8 cellular contexts compared by ENCODE assay signal in the genomic region with DNA sequence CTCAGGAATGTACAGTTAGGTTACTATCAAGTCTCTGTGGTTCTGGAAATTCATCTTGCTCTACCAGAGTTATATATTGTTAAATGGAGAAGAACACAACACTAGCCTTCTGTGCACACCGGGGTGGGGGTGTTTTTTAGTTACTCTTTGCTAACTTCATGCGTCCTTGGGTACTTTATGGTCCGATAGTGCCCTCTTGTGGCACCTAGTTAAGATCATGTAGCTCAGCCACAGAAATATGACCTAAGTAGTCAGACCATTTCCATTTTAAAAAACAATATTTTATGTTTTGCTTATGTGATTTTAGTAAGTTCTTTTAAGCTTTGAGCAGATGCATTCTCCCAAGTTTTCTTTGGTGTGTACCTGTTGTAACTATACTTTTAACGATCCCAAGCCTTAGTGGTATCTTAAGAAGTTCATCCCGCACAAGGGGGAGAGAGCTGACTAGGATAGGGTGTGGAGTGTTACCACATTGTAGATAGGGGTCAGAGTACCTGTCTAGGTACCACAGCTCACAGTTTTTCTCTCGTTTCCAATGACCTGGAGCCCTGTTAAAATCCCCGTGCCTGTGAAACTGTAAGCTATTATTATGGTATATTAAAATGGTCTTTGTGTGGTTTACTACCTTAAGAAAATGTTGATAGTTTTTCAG. TPM values are rescaled to one million over a fixed set of nuclear protein-coding genes. Genes with fewer than 3 reads are reported as not detected.
DNase-seq lines count a peak whose midpoint lies in the region; ATAC-seq and TF ChIP-seq lines count a peak whose summit lies in the region.

No MANE protein-coding gene starts in this region.

- H3K9ac ChIP-seq in PC-3 (ENCODE audit: low read length) = no peak overlapping the region
- no peak overlapping the region for H3K9ac ChIP-seq in neural progenitor cell

- peak overlapping the region in 1 of 2 donors; percentile 13 for H3K4me3 Mint-ChIP-seq in activated T-cell treated with anti-CD3 and anti-CD28 coated beads, Interleukin-2, amount 50 U/mL, for 72 hours
- H3K4me3 Mint-ChIP-seq in neural progenitor cell = no peak overlapping the region

- no peaks in the 10 kb centered on the region for H3K27me3 Mint-ChIP-seq in activated T-cell treated with anti-CD3 and anti-CD28 coated beads, Interleukin-2, amount 50 U/mL, for 72 hours (ENCODE audit: low read depth)
- no peaks in the 10 kb centered on the region for H3K27me3 Mint-ChIP-seq in neural progenitor cell (ENCODE audit: insufficient read depth, low read depth)

- H3K9me2 ChIP-seq in PC-3 (replicated peaks; ENCODE audit: low read length) = no peaks in the 10 kb centered on the region

- ATAC-seq in PC-3 = peak; percentile 89
- peak; percentile 71 to 72 for ATAC-seq in activated T-cell treated with anti-CD3 and anti-CD28 coated beads, Interleukin-2, amount 50 U/mL, for 72 hours (replicated peaks in 1 of 2)
- peak; percentile 95 for ATAC-seq in upper lobe of right lung

- H3K4me2 ChIP-seq in PC-3 (ENCODE audit: low read length) (no peak overlapping the region), neural progenitor cell (no peak overlapping the region)

- H3K27ac ChIP-seq in PC-3 (ENCODE audit: low read length) = no peak overlapping the region
- H3K27ac ChIP-seq in neural progenitor cell = no peak overlapping the region
- H3K27ac ChIP-seq in upper lobe of right lung = no peak overlapping the region

- CTCF ChIA-PET in PC-3 (lab: Charles Lee) = interaction anchor here (0.6 to 1.0 kb wide), 8 partner anchors 14 to 152 kb away, joined by 5 to 9 read pairs (median 6); partner anchors contain the start of genes LSM10, THRAP3 and TRAPPC3

- H3K27me3 ChIP-seq in PC-3 (ENCODE audit: low read length) (no peaks in the 10 kb centered on the region), neural progenitor cell (no peaks in the 10 kb centered on the region), upper lobe of right lung (no peaks in the 10 kb centered on the region)

- H2AFZ ChIP-seq in PC-3 (ENCODE audit: low read length) (no peak overlapping the region), neural progenitor cell (replicated peaks) (no peak overlapping the region)

- H3K27ac Mint-ChIP-seq in activated T-cell treated with anti-CD3 and anti-CD28 coated beads, Interleukin-2, amount 50 U/mL, for 72 hours = peak overlapping the region; percentile 79
- H3K27ac Mint-ChIP-seq in neural progenitor cell = no peak overlapping the region

- no peaks in the 10 kb centered on the region for H3K9me3 ChIP-seq in PC-3 (ENCODE audit: low read length)
- H3K9me3 ChIP-seq in neural progenitor cell (ENCODE audit: low read depth) = no peaks in the 10 kb centered on the region
- no peaks in the 10 kb centered on the region for H3K9me3 ChIP-seq in upper lobe of right lung

- peaks cover 64% of the 10 kb centered on the region for H3K36me3 ChIP-seq in PC-3 (ENCODE audit: low read depth, low read length)
- peaks cover 15% of the 10 kb centered on the region for H3K36me3 ChIP-seq in neural progenitor cell
- H3K36me3 ChIP-seq in upper lobe of right lung = peaks cover 73% of the 10 kb centered on the region

- peaks cover 21% of the 10 kb centered on the region for H3K79me2 ChIP-seq in PC-3 (ENCODE audit: low read length)
- H3K79me2 ChIP-seq in neural progenitor cell (ENCODE audit: low read depth) = peaks cover 43% of the 10 kb centered on the region

- DNase-seq in DMS79 (lab: John Stamatoyannopoulos, UW) (peak; percentile 59), LHCN-M2 (ENCODE audit: low read depth) (peak; percentile 86), PC-3 (peak; percentile 89), fibroblast of peridontal ligament (ENCODE audit: extremely low read depth) (peak; percentile 95), neural progenitor cell (ENCODE audit: low spot score) (peak; percentile 89), upper lobe of right lung (no peak), NK-92 (lab: John Stamatoyannopoulos, UW; ENCODE audit: unreplicated experiment) (no peak)
- DNase-seq in activated T-cell treated with anti-CD3 and anti-CD28 coated beads, Interleukin-2, amount 50 U/mL, for 72 hours = peak; percentile 66

- intact Hi-C loops in PC-3 (cut with micrococcal nuclease) (loop anchor here (1.0 to 5.0 kb wide), 4 partner anchors 61 to 188 kb away; partner anchors contain the start of genes THRAP3 and TRAPPC3), upper lobe of right lung (cut with DNase I) (no loop called here)

- no peaks in the 10 kb centered on the region for H3K4me1 ChIP-seq in PC-3 (ENCODE audit: insufficient read depth, low read length)
- no peaks in the 10 kb centered on the region for H3K4me1 ChIP-seq in neural progenitor cell
- peaks cover 5% of the 10 kb centered on the region for H3K4me1 ChIP-seq in upper lobe of right lung

- H3K9me3 Mint-ChIP-seq in activated T-cell treated with anti-CD3 and anti-CD28 coated beads, Interleukin-2, amount 50 U/mL, for 72 hours = no peaks in the 10 kb centered on the region
- no peaks in the 10 kb centered on the region for H3K9me3 Mint-ChIP-seq in neural progenitor cell

- H3F3A ChIP-seq in PC-3 (ENCODE audit: low read length, unreplicated experiment) = no peaks in the 10 kb centered on the region
- H3F3A ChIP-seq in neural progenitor cell (ENCODE audit: low read depth) = peaks cover 29% of the 10 kb centered on the region

- H3K4me3 ChIP-seq in PC-3 (ENCODE audit: low read length) = no peak overlapping the region
- no peak overlapping the region for H3K4me3 ChIP-seq in neural progenitor cell
- H3K4me3 ChIP-seq in upper lobe of right lung = no peak overlapping the region

- peaks cover 42% of the 10 kb centered on the region for H3K4me1 Mint-ChIP-seq in activated T-cell treated with anti-CD3 and anti-CD28 coated beads, Interleukin-2, amount 50 U/mL, for 72 hours (ENCODE audit: low read depth)
- peaks cover 2% of the 10 kb centered on the region for H3K4me1 Mint-ChIP-seq in neural progenitor cell

- H4K20me1 ChIP-seq in PC-3 (ENCODE audit: low read length) (no peaks in the 10 kb centered on the region), neural progenitor cell (ENCODE audit: low read depth) (peaks cover 33% of the 10 kb centered on the region)

- H3K36me3 Mint-ChIP-seq in activated T-cell treated with anti-CD3 and anti-CD28 coated beads, Interleukin-2, amount 50 U/mL, for 72 hours (ENCODE audit: insufficient read depth in 2 of 2) = peaks cover 12 to 49% of the 10 kb centered on the region in 2 donors
- H3K36me3 Mint-ChIP-seq in neural progenitor cell = peaks cover 29% of the 10 kb centered on the region

- no TSS peak for BruUV-seq in PC-3 (replicated peaks; lab: Mats Ljungman, UMichigan)

- peak; percentile 90 for TF ChIP-seq CTCF in PC-3 (conservative IDR thresholded peaks at IDR 0.05; ENCODE audit: low read depth, low read length)
- TF ChIP-seq CTCF in neural progenitor cell (IDR thresholded peaks at IDR 0.05) = peak; percentile 85
- TF ChIP-seq CTCF in upper lobe of right lung (IDR thresholded peaks at IDR 0.05) = peak; percentile 78

- POLR2A ChIA-PET in PC-3 (lab: Charles Lee; ENCODE audit: unreplicated experiment) = no interaction called here

RNA-seq across cellular contexts. Expression of gene SH3D21, which starts 20.6 kb away (rescaled TPM):
- total RNA-seq in LHCN-M2 (2014; rRNA removed) (2.6 and 3.3 TPM in 2 replicates), PC-3 (2014; rRNA removed) (11.3 and 16.4 TPM in 2 replicates), neural progenitor cell (ENCODE audit: low replicate concordance) (6.1 and 15.1 TPM in 2 replicates), upper lobe of right lung (10.2 TPM)
- 2.7 TPM for polyA plus RNA-seq in LHCN-M2 (2012)
- total RNA-seq in activated T-cell treated with anti-CD3 and anti-CD28 coated beads, Interleukin-2, amount 50 U/mL, for 72 hours = 10 to 100 TPM in 1 of 2 donors, 1 to 10 TPM in 1; 8.1 to 16.3 TPM

RNA-seq across cellular contexts. Expression of gene EVA1B, which starts 37.9 kb away (rescaled TPM):
- total RNA-seq in LHCN-M2 (2014; rRNA removed) (72.8 and 88.1 TPM in 2 replicates), PC-3 (2014; rRNA removed) (89.1 and 104 TPM in 2 replicates), neural progenitor cell (ENCODE audit: low replicate concordance) (3.1 and 14.7 TPM in 2 replicates), upper lobe of right lung (27.2 TPM)
- 63.7 TPM for polyA plus RNA-seq in LHCN-M2 (2012)
- total RNA-seq in activated T-cell treated with anti-CD3 and anti-CD28 coated beads, Interleukin-2, amount 50 U/mL, for 72 hours = 1 to 10 TPM; 8.0 to 9.4 TPM

Comparison
In these comparisons a context has a peak if more than half of its experiments do, and no peak if none do; other contexts are left out.
1. DNase-seq: peak in DMS79 (single experiment), LHCN-M2 (single experiment), PC-3 (single experiment), activated T-cell treated with anti-CD3 and anti-CD28 coated beads, Interleukin-2, amount 50 U/mL, for 72 hours (2 of 2), fibroblast of peridontal ligament (single experiment) and neural progenitor cell (single experiment); none in upper lobe of right lung (single experiment) and NK-92 (single experiment).
2. Peak in every context shown above with its lines, with median percentiles within 50 percentile points of each other: ATAC-seq and CTCF ChIP-seq.